Comparison of ENCODE assay signal across 14 cellular contexts in the genomic region with DNA sequence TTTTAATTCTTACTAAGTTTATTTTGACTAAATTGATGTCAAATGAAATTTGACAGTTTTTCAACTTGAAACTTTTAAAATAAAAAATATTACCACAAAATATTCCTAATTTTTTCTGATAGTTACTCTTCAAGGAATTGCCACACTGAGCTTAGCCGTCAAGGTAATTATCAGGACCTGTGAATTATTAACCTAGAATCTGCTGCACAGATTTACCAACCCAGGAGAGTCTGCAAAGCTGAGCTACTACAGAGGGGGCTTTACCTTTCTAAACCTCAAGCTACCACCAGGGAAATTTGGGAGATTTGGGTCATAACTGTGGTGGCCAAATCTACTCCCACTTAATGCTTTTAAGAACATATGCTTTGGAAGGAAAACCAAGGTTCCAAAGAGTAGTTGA.
DNase-seq lines count a peak whose midpoint lies in the region; ATAC-seq and TF ChIP-seq lines count a peak whose summit lies in the region.
"Had no signal": no experiment of that assay in that cellular context is flagged by ENCODE, and none has a peak within 500 bp of the region (broad histone marks: within the 10 kb centered on the region; RNA-seq: fewer than 3 reads in every experiment).

No MANE protein-coding gene starts in this region.

- H3K27me3 ChIP-seq in DOHH2 (ENCODE audit: control insufficient read depth, low read length) (no peaks in the 10 kb centered on the region), body of pancreas (no peaks in the 10 kb centered on the region)
- H3K27me3 ChIP-seq: BLaER1, MG63 had no signal

- WGBS in body of pancreas, 2 donors, result 5 to 14% methylated on average over 1 of the region's 1 CpG

- no peaks in the 10 kb centered on the region for H4K20me1 ChIP-seq in DOHH2 (ENCODE audit: control insufficient read depth, insufficient read depth, low read depth, low read length)
- H4K20me1 ChIP-seq: BLaER1 had no signal

- H3K27ac ChIP-seq in DOHH2 (ENCODE audit: low read depth, low read length), result no peak overlapping the region
- peak overlapping the region in 2 of 4 donors; percentile 46 to 53 for H3K27ac ChIP-seq in body of pancreas
- H3K27ac ChIP-seq: A549, BLaER1 had no signal

- H3K4me3 ChIP-seq in DOHH2 (ENCODE audit: low read length) (0 out of 2 replicates have a peak overlapping the region, but pooled peaks have one; percentile 15), body of pancreas (no peak overlapping the region)
- H3K4me3 ChIP-seq: A549, BLaER1, MG63 had no signal

- H3K79me2 ChIP-seq in DOHH2 (ENCODE audit: control insufficient read depth, low read length), result no peaks in the 10 kb centered on the region

- intact Hi-C loops in body of pancreas (cut with DNase I), result no loop called here

- H3K4me1 ChIP-seq in DOHH2 (ENCODE audit: control insufficient read depth, low read length) (peaks cover 7% of the 10 kb centered on the region), body of pancreas (peaks cover 4% of the 10 kb centered on the region)
- H3K4me1 ChIP-seq: A549 had no signal

- no peak for TF ChIP-seq CTCF in DOHH2 (IDR thresholded peaks at IDR 0.05; ENCODE audit: low read depth, low read length, poor library complexity, severe bottlenecking)
- no peak for TF ChIP-seq CTCF in body of pancreas (IDR thresholded peaks at IDR 0.05)

- peak overlapping the region; percentile 35 for H3K4me2 ChIP-seq in DOHH2 (ENCODE audit: low read length)
- H3K4me2 ChIP-seq: A549, BLaER1 had no signal

- H3K9me3 ChIP-seq in DOHH2 (ENCODE audit: control insufficient read depth, insufficient read depth, low read length), result no peaks in the 10 kb centered on the region
- H3K9me3 ChIP-seq in body of pancreas, result no peaks in the 10 kb centered on the region
- H3K9me3 ChIP-seq: A549, BLaER1, MG63 had no signal

- no peak for TF ChIP-seq POLR2A in body of pancreas (IDR thresholded peaks at IDR 0.05)

- DNase-seq in body of pancreas (no peak), kidney tubule cell (ENCODE audit: low spot score) (peak; percentile 35), renal cortical epithelial cell (ENCODE audit: low read depth) (peak; percentile 65), left lobe of liver (ENCODE audit: low spot score) (no peak), COLO829 (ENCODE audit: low spot score) (no peak)
- DNase-seq in activated effector memory CD4-positive, alpha-beta T cell treated with anti-CD3 and anti-CD28 coated beads, Interleukin-2, amount 50 U/mL, for 16 hours, result no peak
- DNase-seq: CD8-positive, alpha-beta T cell; IMR-90; MG63; NCI-H1930; NCI-H226 had no signal

- peak; percentile 38 for ATAC-seq in body of pancreas
- no peak for ATAC-seq in left lobe of liver
- ATAC-seq: A549; CD8-positive, alpha-beta T cell had no signal

- H3F3A ChIP-seq in DOHH2 (ENCODE audit: control insufficient read depth, insufficient read depth), result no peaks in the 10 kb centered on the region

- no peaks in the 10 kb centered on the region for H3K9me2 ChIP-seq in DOHH2 (replicated peaks; ENCODE audit: control insufficient read depth, low read length)

- H3K36me3 ChIP-seq in DOHH2 (ENCODE audit: control insufficient read depth, low read length), result no peaks in the 10 kb centered on the region
- no peaks in the 10 kb centered on the region for H3K36me3 ChIP-seq in body of pancreas (replicated peaks in 1 of 2; ENCODE audit: insufficient read depth in 1 of 2, low read depth in 2 of 2)
- H3K36me3 ChIP-seq: BLaER1, MG63 had no signal

Comparison
In these comparisons a context has a peak if more than half of its experiments do, and no peak if none do; other contexts are left out.
1. DNase-seq: peak in kidney tubule cell (single experiment) and renal cortical epithelial cell (single experiment); none in body of pancreas (0 of 4), left lobe of liver (single experiment), COLO829 (single experiment) and activated effector memory CD4-positive, alpha-beta T cell treated with anti-CD3 and anti-CD28 coated beads, Interleukin-2, amount 50 U/mL, for 16 hours (single experiment).